In genomic region chr6:43454290-43455033, GRCh38 we compare ENCODE assay signal across 1 cellular context.
TF ChIP-seq lines count a peak whose summit lies in the region.

No MANE protein-coding gene starts in this region.

TF ChIP-seq in H1, 55 proteins besides CTCF, POLR2A, EP300 and RAD21 (continued from another document):
- TF ChIP-seq MAX (IDR thresholded peaks at IDR 0.05) (peak; percentile 52; the same call in 1 of the 2 replicates), RBBP5 (IDR thresholded peaks at IDR 0.05; ENCODE audit: borderline replicate concordance, low read depth, low read length) (0 out of 2 replicates have a peak, but pooled peaks have one; percentile 63), YY1 (IDR thresholded peaks at IDR 0.05; ENCODE audit: low read depth, low read length) (peak; percentile 28; the same call in 1 of the 2 replicates), TEAD4 (IDR thresholded peaks at IDR 0.05; ENCODE audit: low read depth, low read length) (no peak), ASH2L (IDR thresholded peaks at IDR 0.05; ENCODE audit: low read length) (peak; percentile 35), HDAC2 (IDR thresholded peaks at IDR 0.05; ENCODE audit: borderline replicate concordance in 1 of 2, low read depth in 2 of 2, low read length in 2 of 2) (peak in 1 of 2 experiments; percentile 72; a peak in 1 of 4 replicates), SIN3A (conservative IDR thresholded peaks at IDR 0.05 in 1 of 2, IDR thresholded peaks at IDR 0.05 in 1 of 2; ENCODE audit: low read depth in 1 of 2, low read length in 2 of 2) (peak; percentile 76 to 89; a peak in 3 of 4 replicates)
